ENCODE assay signal across 12 cellular contexts in the genomic region with DNA sequence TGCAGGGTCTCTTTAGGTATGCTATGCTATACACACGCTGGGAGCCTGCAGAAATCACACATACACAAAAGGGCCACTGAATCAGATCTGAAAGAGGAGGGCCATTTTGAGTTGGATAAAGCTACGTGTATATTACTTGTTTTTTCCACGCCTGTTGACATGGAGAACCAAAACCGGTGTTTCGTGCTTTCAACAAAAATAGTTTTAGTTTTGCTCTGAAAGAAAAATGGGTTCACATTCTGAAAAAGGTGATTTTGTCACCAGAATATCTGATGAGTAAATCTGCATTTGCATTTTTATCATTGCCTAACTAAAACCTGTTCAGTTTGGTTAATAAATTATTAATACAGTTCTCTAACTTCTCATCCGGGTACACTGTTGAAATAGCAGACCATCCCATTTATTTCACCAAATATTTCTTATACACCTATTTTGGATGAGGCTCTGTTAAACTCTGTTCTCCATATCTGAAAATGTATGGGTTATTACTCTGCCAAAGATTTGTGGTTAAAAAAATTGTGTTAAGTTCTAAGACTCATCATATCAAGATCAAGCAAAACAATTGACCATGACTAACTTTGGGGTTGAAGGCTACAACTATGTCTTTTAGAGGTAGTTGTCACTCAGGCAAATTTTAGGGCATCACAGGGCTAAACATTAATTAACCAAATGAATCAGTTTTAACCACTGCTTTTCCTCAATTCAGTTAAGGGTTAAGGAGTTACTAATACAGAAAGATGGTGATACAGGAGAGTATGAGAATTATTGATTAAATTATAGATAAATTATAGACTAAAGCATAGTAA.
A peak's percentile ranks its signal among the peaks of the same experiment; 100 is the strongest.
DNase-seq lines count a peak whose midpoint lies in the region; ATAC-seq and TF ChIP-seq lines count a peak whose summit lies in the region.
"Had no signal": no experiment of that assay in that cellular context is flagged by ENCODE, and none has a peak within 500 bp of the region (broad histone marks: within the 10 kb centered on the region; RNA-seq: fewer than 3 reads in every experiment).

No MANE protein-coding gene starts in this region.

- peak; percentile 28 for ATAC-seq in GM18867 (IDR thresholded peaks at IDR 0.05; ENCODE audit: unreplicated experiment)
- ATAC-seq in GM21528 (IDR thresholded peaks at IDR 0.05; ENCODE audit: low FRiP score, unreplicated experiment) = peak; percentile 47
- peak; percentile 43 for ATAC-seq in HG03108 (IDR thresholded peaks at IDR 0.05; ENCODE audit: unreplicated experiment)
- ATAC-seq in GM21360 (IDR thresholded peaks at IDR 0.05; ENCODE audit: unreplicated experiment) = no peak
- ATAC-seq: K562 had no signal

- no peak overlapping the region for H3K4me3 ChIP-seq in fibroblast of the aortic adventitia (ENCODE audit: low read depth, low read length)
- H3K4me3 ChIP-seq: K562, transverse colon had no signal

- DNase-seq in fibroblast of the aortic adventitia (ENCODE audit: low read depth) (peak; percentile 6), DMS153 treated with DMSO at 0.1 percent for 48 hours (lab: John Stamatoyannopoulos, UW; ENCODE audit: unreplicated experiment) (no peak), NCI-H510A treated with DMSO at 0.1 percent for 48 hours (lab: John Stamatoyannopoulos, UW) (no peak)
- no peak for DNase-seq in stimulated activated CD4-positive, alpha-beta T cell treated with anti-CD3 and anti-CD28 coated beads, Interleukin-4, amount 100 ng/mL, for 24 hours
- DNase-seq: activated T-cell treated with anti-CD3 and anti-CD28 coated beads, Interleukin-2, amount 50 U/mL, for 24 hours; NCI-H2107; transverse colon had no signal

- TF ChIP-seq CTCF in fibroblast of the aortic adventitia (IDR thresholded peaks at IDR 0.05; ENCODE audit: insufficient read depth, low read length) = no peak
